ENCODE assay signal across 28 cellular contexts in genomic region chr11:58741127-58741526, GRCh38. TPM values are rescaled to one million over a fixed set of nuclear protein-coding genes. Genes with fewer than 3 reads are reported as not detected.
DNase-seq lines count a peak whose midpoint lies in the region; ATAC-seq, FAIRE-seq and TF ChIP-seq lines count a peak whose summit lies in the region.
"Had no signal": no experiment of that assay in that cellular context is flagged by ENCODE, and none has a peak within 500 bp of the region (broad histone marks: within the 10 kb centered on the region; RNA-seq: fewer than 3 reads in every experiment).

No MANE protein-coding gene starts in this region.

- H3K27me3 ChIP-seq in KMS-11 (ENCODE audit: insufficient read depth, low read depth) = no peaks in the 10 kb centered on the region
- H3K27me3 ChIP-seq in K562 (ENCODE audit: control insufficient read depth in 2 of 2, insufficient read depth in 2 of 2, low read length in 2 of 2) = no peaks in the 10 kb centered on the region
- H3K27me3 ChIP-seq in Caco-2 (replicated peaks; ENCODE audit: control insufficient read depth, insufficient read depth, low read length) = no peaks in the 10 kb centered on the region
- H3K27me3 ChIP-seq: BE2C, BLaER1 had no signal

- H3K4me3 ChIP-seq in KMS-11 (IDR thresholded peaks at IDR 0.05; ENCODE audit: insufficient read depth, low read depth, low read length) (no peak overlapping the region), K562 (no peak overlapping the region), Caco-2 (ENCODE audit: low read depth, low read length) (no peak overlapping the region)
- H3K4me3 ChIP-seq: BLaER1, GM12878 had no signal

- TF ChIP-seq CTCF in KMS-11 (conservative IDR thresholded peaks at IDR 0.05; ENCODE audit: low read depth, low read length) = no peak
- no peak for TF ChIP-seq CTCF in K562 (IDR thresholded peaks at IDR 0.05 in 2 of 3, conservative IDR thresholded peaks at IDR 0.05 in 1 of 3; ENCODE audit: insufficient read depth in 2 of 3, low read depth in 1 of 3, low read length in 3 of 3)
- no peak for TF ChIP-seq CTCF in Caco-2 (IDR thresholded peaks at IDR 0.05; ENCODE audit: insufficient read depth in 1 of 2, low read depth in 1 of 2, low read length in 1 of 2, severe bottlenecking in 1 of 2, unreplicated experiment in 1 of 2)

- peaks cover 7% of the 10 kb centered on the region for H3K4me1 Mint-ChIP-seq in Caco-2 (ENCODE audit: low read depth, unreplicated experiment)

- no peaks in the 10 kb centered on the region for H3K9me1 ChIP-seq in K562 (ENCODE audit: control insufficient read depth, insufficient read depth, low read length)

- H2AFZ ChIP-seq in KMS-11 (ENCODE audit: low read depth) (peak overlapping the region; percentile 70; the same call in 1 of the 2 replicates), K562 (ENCODE audit: low read depth, low read length) (no peak overlapping the region)

- POLR2A ChIA-PET in K562 (lab: Yijun Ruan, JAX) = no interaction called here
- POLR2A ChIA-PET in Caco-2 (lab: Charles Lee) = no interaction called here

- intact Hi-C loops in K562 (cut with micrococcal nuclease) = no loop called here
- intact Hi-C loops in Caco-2 (cut with micrococcal nuclease; ENCODE audit: unreplicated experiment) = no loop called here

- no peak overlapping the region for H3K4me3 Mint-ChIP-seq in Caco-2 (ENCODE audit: unreplicated experiment)
- H3K4me3 Mint-ChIP-seq: CD4-positive, alpha-beta T cell; CD8-positive, alpha-beta T cell had no signal

- no peak for ATAC-seq in K562
- ATAC-seq: CD8-positive, alpha-beta T cell; GM12878 had no signal

- H3K79me2 ChIP-seq in KMS-11 (ENCODE audit: insufficient read depth, low read depth) (no peaks in the 10 kb centered on the region), K562 (ENCODE audit: control insufficient read depth, insufficient read depth, low read length) (no peaks in the 10 kb centered on the region)

- H4K20me1 ChIP-seq in KMS-11 (ENCODE audit: insufficient read depth) = no peaks in the 10 kb centered on the region
- no peaks in the 10 kb centered on the region for H4K20me1 ChIP-seq in K562 (replicated peaks; ENCODE audit: control insufficient read depth, insufficient read depth, low read length)
- H4K20me1 ChIP-seq: BLaER1 had no signal

- no TSS peak for BruUV-seq in K562 (replicated peaks; lab: Mats Ljungman, UMichigan)
- no TSS peak for BruUV-seq in Caco-2 (replicated peaks; lab: Mats Ljungman, UMichigan)

- peak; percentile 14 for FAIRE-seq in GM12892 (lab: Jason Lieb, UNC)
- no peak for FAIRE-seq in K562 (lab: Jason Lieb, UNC)
- FAIRE-seq: A204.1, GM12878, GM19239 had no signal

- peaks cover 12% of the 10 kb centered on the region; the same call in 1 of the 2 replicates for H3K9me3 ChIP-seq in K562 (replicated peaks; ENCODE audit: control insufficient read depth, insufficient read depth, low read depth, low read length)
- peaks cover 4% of the 10 kb centered on the region; the same call in 1 of the 2 replicates for H3K9me3 ChIP-seq in Caco-2
- H3K9me3 ChIP-seq: BE2C had no signal

- CTCF ChIA-PET in K562 (lab: Yijun Ruan, JAX; ENCODE audit: low intra/inter-chr PET ratio) (no interaction called here), Caco-2 (lab: Charles Lee) (no interaction called here)

- H3K36me3 ChIP-seq in KMS-11 (ENCODE audit: insufficient read depth) = no peaks in the 10 kb centered on the region
- H3K36me3 ChIP-seq in K562 (ENCODE audit: control insufficient read depth, insufficient read depth, low read length) = no peaks in the 10 kb centered on the region
- H3K36me3 ChIP-seq in Caco-2 (ENCODE audit: control insufficient read depth, insufficient read depth, low read length) = no peaks in the 10 kb centered on the region
- H3K36me3 ChIP-seq: BE2C, BLaER1 had no signal

- in situ Hi-C loops in K562 (cut with MboI) = no loop called here

- H3K4me1 ChIP-seq in KMS-11 (ENCODE audit: low read depth, poor library complexity, severe bottlenecking) (peaks cover 55% of the 10 kb centered on the region), K562 (replicated peaks in 1 of 2; ENCODE audit: control insufficient read depth in 2 of 2, insufficient read depth in 2 of 2, low read length in 2 of 2) (peaks cover 3 to 28% of the 10 kb centered on the region in 2 experiments; a peak in 4 of 5 replicates), Caco-2 (no peaks in the 10 kb centered on the region)
- H3K4me1 ChIP-seq: BE2C, BLaER1 had no signal

- no peak overlapping the region for H3K27ac Mint-ChIP-seq in Caco-2 (ENCODE audit: unreplicated experiment)
- H3K27ac Mint-ChIP-seq: CD4-positive, alpha-beta T cell; CD8-positive, alpha-beta T cell had no signal

- H3K9ac ChIP-seq in KMS-11 = no peak overlapping the region
- H3K9ac ChIP-seq in K562 (ENCODE audit: insufficient read depth in 1 of 2, low read depth in 2 of 2, low read length in 2 of 2) = no peak overlapping the region
- H3K9ac ChIP-seq: BLaER1 had no signal

- H3K36me3 Mint-ChIP-seq in Caco-2 (ENCODE audit: insufficient read depth, unreplicated experiment) = no peaks in the 10 kb centered on the region
- H3K36me3 Mint-ChIP-seq: CD8-positive, alpha-beta T cell had no signal

- TF ChIP-seq RAD21 in K562 (CRISPR knock-in tag; conservative IDR thresholded peaks at IDR 0.05 in 1 of 2, IDR thresholded peaks at IDR 0.05 in 1 of 2) = no peak

- H3K4me2 ChIP-seq in KMS-11 (peak overlapping the region; percentile 74; the same call in 1 of the 2 replicates), K562 (ENCODE audit: insufficient read depth, low read length) (no peak overlapping the region)
- H3K4me2 ChIP-seq: BLaER1 had no signal

- H3K27me3 Mint-ChIP-seq in Caco-2 (ENCODE audit: insufficient read depth, unreplicated experiment) = peaks cover 3% of the 10 kb centered on the region

- TF ChIP-seq EP300 in K562 (IDR thresholded peaks at IDR 0.05; ENCODE audit: low read length) = no peak

- DNase-seq in GM12892 (ENCODE audit: insufficient read length) = no peak
- DNase-seq in OCI-M1 (lab: John Stamatoyannopoulos, UW) = peak; percentile 3
- DNase-seq in K562 (ENCODE audit: extremely low read depth in 1 of 4, low spot score in 3 of 4) = no peak
- no peak for DNase-seq in stimulated activated naive CD4-positive, alpha-beta T cell treated with Interleukin-2 at 50 U/mL for 16 hours (lab: John Stamatoyannopoulos, UW)
- no peak for DNase-seq in foreskin melanocyte
- DNase-seq in Caco-2 = no peak
- DNase-seq in NCI-H1417 treated with DMSO at 0.1 percent for 48 hours (lab: John Stamatoyannopoulos, UW) = no peak
- DNase-seq: 8988T; ACHN; BE2C; C1 segment of cervical spinal cord; CD4-positive, alpha-beta T cell; CD8-positive, alpha-beta T cell; DMS 273 treated with DMSO at 0.1 percent for 48 hours; DMS153; DMS53; DMS79; DND-41; EL; GDM1 had no signal

- peaks cover 28% of the 10 kb centered on the region for H3K9me3 Mint-ChIP-seq in Caco-2 (ENCODE audit: unreplicated experiment)

- 100% methylated on average over 1 of the region's 1 CpG for WGBS in K562 (ENCODE audit: insufficient coverage, low coverage, missing lambda C conversion rate)

- TF ChIP-seq POLR2A in GM12892 (IDR thresholded peaks at IDR 0.05; ENCODE audit: low read depth, low read length) = no peak
- TF ChIP-seq POLR2A in K562 (conservative IDR thresholded peaks at IDR 0.05) = no peak

- H3K27ac ChIP-seq in KMS-11 (peak overlapping the region; percentile 77; the same call in 1 of the 2 replicates), K562 (ENCODE audit: extremely low read depth, low read depth, low read length) (no peak overlapping the region)
- H3K27ac ChIP-seq: BLaER1 had no signal

TF ChIP-seq in K562, 482 proteins besides CTCF, POLR2A, EP300 and RAD21 (continues in another document):
- TF ChIP-seq HDAC3 (IDR thresholded peaks at IDR 0.05; ENCODE audit: borderline replicate concordance, partially characterized antibody) (no peak), ARNT (IDR thresholded peaks at IDR 0.05) (no peak), HNRNPLL (IDR thresholded peaks at IDR 0.05; ENCODE audit: low read depth, low read length, poor library complexity, severe bottlenecking) (no peak), ZC3H8 (IDR thresholded peaks at IDR 0.05) (no peak), ZBTB49 (CRISPR knock-in tag; IDR thresholded peaks at IDR 0.05; ENCODE audit: borderline replicate concordance) (no peak), ZNF583 (CRISPR knock-in tag; IDR thresholded peaks at IDR 0.05) (no peak)

RNA-seq across cellular contexts. Expression of gene GLYAT, which starts 9.4 kb away (rescaled TPM):
- not detected for polyA plus RNA-seq in GM12892 (2012; ENCODE audit: missing spikeins)
- not detected in 2 replicates for total RNA-seq in K562 (2011; cell fraction: chromatin; rRNA removed; ENCODE audit: low replicate concordance)
- not detected in 2 replicates for total RNA-seq in K562 (2011; cell fraction: nucleolus; rRNA removed)
- total RNA-seq in K562 (2011; cell fraction: nucleoplasm; rRNA removed) = not detected in 2 replicates
- not detected in 2 replicates for total RNA-seq in K562 (2014; rRNA removed)
- total RNA-seq in K562 (2014; rRNA removed; fragmentation: Illumina TruSeq; extraction: Trizol) = not detected in 2 replicates
- total RNA-seq in K562 (2015; rRNA removed; fragmentation: Illumina TruSeq; extraction: Trizol) = not detected in 2 replicates
- total RNA-seq in K562 (2021) = not detected in 2 replicates
- polyA plus RNA-seq in K562 (2011; rRNA removed) = not detected in 2 replicates
- polyA plus RNA-seq in K562 (2011; cell fraction: cytosol; rRNA removed) = not detected in 2 replicates
- not detected in 2 replicates for polyA plus RNA-seq in K562 (2011; cell fraction: nucleus; rRNA removed)
- polyA plus RNA-seq in K562 (2012) = not detected in 2 replicates
- polyA plus RNA-seq in K562 (2014; fragmentation: Illumina TruSeq; extraction: Trizol) = not detected in 2 replicates
- polyA plus RNA-seq in K562 (2014; fragmentation: Nextera tagmentation; extraction: Ambion mirVana) = not detected
- polyA plus RNA-seq in K562 (2014; rRNA removed) = 0.47 TPM in 1 of 2 replicates, not detected in the other
- polyA minus RNA-seq in K562 (2011; rRNA and poly(A)+ RNA removed) = not detected in 2 replicates
- polyA minus RNA-seq in K562 (2011; cell fraction: cytosol; rRNA and poly(A)+ RNA removed) = not detected in 2 replicates
- not detected in 2 replicates for polyA minus RNA-seq in K562 (2011; cell fraction: nucleus; rRNA and poly(A)+ RNA removed)
- total RNA-seq in Caco-2 (2022) = not detected in 2 replicates
- total RNA-seq: CD4-positive, alpha-beta T cell; CD8-positive, alpha-beta T cell; Daoy; G401 had no signal
- polyA plus RNA-seq: AG04450, GM12878 had no signal
